In the genomic region with DNA sequence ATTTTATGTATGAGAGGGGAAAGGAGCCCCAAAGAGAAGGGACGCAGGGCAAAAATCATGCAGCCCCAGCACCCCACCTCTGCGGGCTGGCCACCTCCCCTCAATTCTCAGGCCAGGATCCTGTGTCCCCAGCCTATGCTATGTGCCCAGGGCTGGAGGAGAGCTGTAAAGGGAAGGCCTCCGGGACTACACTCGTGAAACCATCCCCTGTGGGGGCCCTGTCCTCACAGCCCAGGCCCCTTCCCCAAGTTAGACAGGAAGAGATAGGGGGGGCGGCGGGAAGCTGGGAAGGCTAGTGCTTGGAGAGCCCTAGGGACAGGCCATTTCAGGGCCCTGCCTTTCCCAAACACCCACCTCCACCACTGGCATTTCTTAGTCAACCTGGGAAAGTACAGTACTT, we compare ENCODE assay signal across 10 cellular contexts. TPM values are rescaled to one million over a fixed set of nuclear protein-coding genes. Genes with fewer than 3 reads are reported as not detected.
DNase-seq lines count a peak whose midpoint lies in the region; ATAC-seq and TF ChIP-seq lines count a peak whose summit lies in the region.
"Had no signal": no experiment of that assay in that cellular context is flagged by ENCODE, and none has a peak within 500 bp of the region (broad histone marks: within the 10 kb centered on the region; RNA-seq: fewer than 3 reads in every experiment).

No MANE protein-coding gene starts in this region.

- no peak overlapping the region for H3K18ac ChIP-seq in mesendoderm (ENCODE audit: low read length)

- no peak overlapping the region for H4K8ac ChIP-seq in mesendoderm (ENCODE audit: low read depth, low read length)

- TSS peak; percentile 18 for BruUV-seq in mammary epithelial cell (replicated peaks; lab: Mats Ljungman, UMichigan)

- H3K4me2 ChIP-seq in mammary epithelial cell (ENCODE audit: insufficient read depth, low read depth, low read length) (no peak overlapping the region), mesendoderm (ENCODE audit: low read length) (no peak overlapping the region)

- no peaks in the 10 kb centered on the region for H3K79me1 ChIP-seq in mesendoderm (ENCODE audit: low read length)

- WGBS in mammary epithelial cell (ENCODE audit: low coverage, missing lambda C conversion rate), result 50% methylated on average over 6 of the region's 6 CpGs
- WGBS in mesendoderm (ENCODE audit: extremely low coverage, insufficient coverage, low lambda C conversion rate), result no CpG with 5 or more reads among the region's 6 CpGs

- H3K56ac ChIP-seq in mesendoderm (ENCODE audit: low read length), result peak overlapping the region; percentile 60

- H2AFZ ChIP-seq in mammary epithelial cell (ENCODE audit: low read depth, low read length), result no peak overlapping the region

- H2BK5ac ChIP-seq in mesendoderm (ENCODE audit: low read length), result no peak overlapping the region

- no peak overlapping the region for H2AK5ac ChIP-seq in mesendoderm (ENCODE audit: low read length)

- H4K20me1 ChIP-seq in mammary epithelial cell (ENCODE audit: insufficient read depth, low read length), result no peaks in the 10 kb centered on the region

- peak overlapping the region; percentile 24 for H3K23ac ChIP-seq in mesendoderm (ENCODE audit: low read length)

- H3K9ac ChIP-seq in HUES6 (ENCODE audit: low read length), result no peak overlapping the region
- H3K9ac ChIP-seq in mammary epithelial cell (ENCODE audit: insufficient read depth, low read length), result no peak overlapping the region
- H3K9ac ChIP-seq in mesendoderm (ENCODE audit: low read length), result peak overlapping the region; percentile 45
- H3K9ac ChIP-seq in stomach smooth muscle (ENCODE audit: low read length in 2 of 2), result peak overlapping the region in 1 of 2 donors; percentile 2

- peaks cover 9% of the 10 kb centered on the region for H3K79me2 ChIP-seq in mammary epithelial cell (ENCODE audit: insufficient read depth, low read length)
- H3K79me2 ChIP-seq in mesendoderm (ENCODE audit: control insufficient read depth, insufficient read depth, low read length), result no peaks in the 10 kb centered on the region

- peaks cover 50% of the 10 kb centered on the region for H3K27me3 ChIP-seq in HUES6 (ENCODE audit: control insufficient read depth, insufficient read depth, low read length)
- peaks cover 10% of the 10 kb centered on the region for H3K27me3 ChIP-seq in mammary epithelial cell (ENCODE audit: insufficient read depth, low read length)
- no peaks in the 10 kb centered on the region for H3K27me3 ChIP-seq in mesendoderm (ENCODE audit: insufficient read depth, low read length, poor library complexity)
- H3K27me3 ChIP-seq in stomach smooth muscle (ENCODE audit: control insufficient read depth in 1 of 2, insufficient read depth in 2 of 2, low read length in 2 of 2), result peaks cover 17 to 21% of the 10 kb centered on the region in 2 donors

- H4K5ac ChIP-seq in mesendoderm (ENCODE audit: low read length), result no peak overlapping the region

- no peak overlapping the region for H2BK120ac ChIP-seq in mesendoderm (ENCODE audit: low read depth, low read length)

- H3K4me3 ChIP-seq in HUES6 (ENCODE audit: low read depth, low read length), result peak overlapping the region; percentile 70
- no peak overlapping the region for H3K4me3 ChIP-seq in mammary epithelial cell (replicated peaks in 1 of 3; ENCODE audit: insufficient read depth in 1 of 3, low read depth in 2 of 3, low read length in 3 of 3)
- H3K4me3 ChIP-seq in mesendoderm (ENCODE audit: low read length), result no peak overlapping the region
- H3K4me3 ChIP-seq in stomach smooth muscle (ENCODE audit: low read length in 2 of 2), result peak overlapping the region; percentile 25 to 72
- H3K4me3 ChIP-seq: HAP-1 had no signal

- ATAC-seq in GM18858 (IDR thresholded peaks at IDR 0.05; ENCODE audit: unreplicated experiment), result no peak
- ATAC-seq: activated CD4-positive, alpha-beta T cell treated with anti-CD3 and anti-CD28 coated beads for 36 hours had no signal

- TF ChIP-seq CTCF in mammary epithelial cell (conservative IDR thresholded peaks at IDR 0.05 in 1 of 2, IDR thresholded peaks at IDR 0.05 in 1 of 2; ENCODE audit: extremely low read depth in 1 of 2, insufficient read depth in 1 of 2, low read depth in 1 of 2, low read length in 2 of 2), result no peak

- no peak for DNase-seq in mammary epithelial cell
- DNase-seq in mesendoderm, result no peak
- no peak for DNase-seq in activated CD8-positive, alpha-beta memory T cell treated with anti-CD3 and anti-CD28 coated beads for 24 hours
- no peak for DNase-seq in AG08395 (ENCODE audit: low spot score)
- DNase-seq: stimulated activated CD4-positive, alpha-beta T cell treated with anti-CD3 and anti-CD28 coated beads, Interleukin-1b, Interleukin-23, amount 100 ng/mL, for 48 hours had no signal

- intact Hi-C loops in mammary epithelial cell (cut with micrococcal nuclease), result no loop called here

- no peak overlapping the region for H3K4ac ChIP-seq in mesendoderm (ENCODE audit: low read depth, low read length)

- CTCF ChIA-PET in mammary epithelial cell (lab: Charles Lee; ENCODE audit: low non-redundant PET), result no interaction called here

- dilution Hi-C loops in mammary epithelial cell (cut with HindIII; ENCODE audit: low sequenced_read_pairs), result no loop called here

- peaks cover 15% of the 10 kb centered on the region; the same call in 1 of the 2 replicates for H3K4me1 ChIP-seq in HUES6 (ENCODE audit: control insufficient read depth, insufficient read depth, low read length)
- no peaks in the 10 kb centered on the region for H3K4me1 ChIP-seq in mammary epithelial cell (ENCODE audit: insufficient read depth, low read length)
- peaks cover 3% of the 10 kb centered on the region for H3K4me1 ChIP-seq in mesendoderm (ENCODE audit: control insufficient read depth, low read depth, low read length)
- peaks cover 25% of the 10 kb centered on the region for H3K4me1 ChIP-seq in stomach smooth muscle (ENCODE audit: control insufficient read depth, insufficient read depth, low read length)
- H3K4me1 ChIP-seq: HAP-1 had no signal

- in situ Hi-C loops in mammary epithelial cell (cut with MboI; ENCODE audit: low sequenced_read_pairs in 2 of 2), result no loop called here

- H2BK15ac ChIP-seq in mesendoderm (replicated peaks; ENCODE audit: low read depth), result no peak overlapping the region

- H3K27ac ChIP-seq in HUES6 (ENCODE audit: low read depth, low read length) (no peak overlapping the region), mammary epithelial cell (ENCODE audit: insufficient read depth, low read depth, low read length) (no peak overlapping the region), mesendoderm (ENCODE audit: low read depth, low read length) (no peak overlapping the region), stomach smooth muscle (ENCODE audit: low read length) (peak overlapping the region; percentile 41)

- H3K9me3 ChIP-seq in HUES6 (ENCODE audit: control insufficient read depth, insufficient read depth, low read depth, low read length), result no peaks in the 10 kb centered on the region
- H3K9me3 ChIP-seq in mammary epithelial cell (replicated peaks; ENCODE audit: insufficient read depth, low read length), result no peaks in the 10 kb centered on the region
- H3K9me3 ChIP-seq in stomach smooth muscle (ENCODE audit: control insufficient read depth in 2 of 2, low read length in 2 of 2), result no peaks in the 10 kb centered on the region
- H3K9me3 ChIP-seq: HAP-1 had no signal

- H3K36me3 ChIP-seq in HUES6 (ENCODE audit: control insufficient read depth, insufficient read depth, low read length) (peaks cover 26% of the 10 kb centered on the region), mammary epithelial cell (ENCODE audit: insufficient read depth, low read length) (no peaks in the 10 kb centered on the region), mesendoderm (ENCODE audit: control insufficient read depth, insufficient read depth, low read length) (peaks cover 2% of the 10 kb centered on the region), stomach smooth muscle (ENCODE audit: control insufficient read depth in 2 of 2, insufficient read depth in 2 of 2, low read length in 2 of 2) (peaks cover 24 to 31% of the 10 kb centered on the region in 2 donors)

RNA-seq across cellular contexts. Expression of a gene that starts 1.4 kb away (rescaled TPM):
- under 1 TPM; 0.17 to 0.45 TPM for total RNA-seq in mammary epithelial cell
- polyA plus RNA-seq in mammary epithelial cell, result 0.12 TPM
- polyA minus RNA-seq in mammary epithelial cell, result not detected
- 0.52 TPM for polyA plus RNA-seq in mesendoderm (2013, experiment 1 of 2)
- 0.57 TPM for polyA plus RNA-seq in mesendoderm (2013, experiment 2 of 2)

RNA-seq across cellular contexts. Expression of a gene that starts 6.8 kb away (rescaled TPM):
- total RNA-seq in mammary epithelial cell, result 10 to 100 TPM; 15.0 to 30.7 TPM
- 24.8 TPM for polyA plus RNA-seq in mammary epithelial cell
- 31.6 TPM for polyA minus RNA-seq in mammary epithelial cell
- polyA plus RNA-seq in mesendoderm (2013, experiment 1 of 2), result 7.3 TPM
- polyA plus RNA-seq in mesendoderm (2013, experiment 2 of 2), result 6.7 TPM

RNA-seq across cellular contexts. Expression of a gene that starts 7.0 kb away (rescaled TPM):
- total RNA-seq in mammary epithelial cell, result 10 to 100 TPM; 52.8 to 99.3 TPM
- 50.5 TPM for polyA plus RNA-seq in mammary epithelial cell
- polyA minus RNA-seq in mammary epithelial cell, result 73.0 TPM
- 44.7 TPM for polyA plus RNA-seq in mesendoderm (2013, experiment 1 of 2)
- 43.5 TPM for polyA plus RNA-seq in mesendoderm (2013, experiment 2 of 2)

RNA-seq across cellular contexts. Expression of a gene that starts 10.8 kb away (rescaled TPM):
- 10 to 100 TPM in 1 of 2 donors, 1 to 10 TPM in 1; 4.7 to 16.0 TPM for total RNA-seq in mammary epithelial cell
- polyA plus RNA-seq in mammary epithelial cell, result 25.7 TPM
- 4.4 TPM for polyA minus RNA-seq in mammary epithelial cell
- 2.1 TPM for polyA plus RNA-seq in mesendoderm (2013, experiment 1 of 2)
- polyA plus RNA-seq in mesendoderm (2013, experiment 2 of 2), result 2.1 TPM

RNA-seq across cellular contexts. Expression of a gene that starts 14.7 kb away (rescaled TPM):
- 10 to 100 TPM; 13.0 to 31.8 TPM for total RNA-seq in mammary epithelial cell
- 17.0 TPM for polyA plus RNA-seq in mammary epithelial cell
- polyA minus RNA-seq in mammary epithelial cell, result 22.9 TPM
- 25.9 TPM for polyA plus RNA-seq in mesendoderm (2013, experiment 1 of 2)
- 25.7 TPM for polyA plus RNA-seq in mesendoderm (2013, experiment 2 of 2)

Comparison
In these comparisons a context has a peak if more than half of its experiments do, and no peak if none do; other contexts are left out.
1. H3K4me3 ChIP-seq: peak in HUES6 (single experiment) and stomach smooth muscle (2 of 2); none in mammary epithelial cell (0 of 3) and mesendoderm (single experiment).